8 cellular contexts compared by ENCODE assay signal in the genomic region with DNA sequence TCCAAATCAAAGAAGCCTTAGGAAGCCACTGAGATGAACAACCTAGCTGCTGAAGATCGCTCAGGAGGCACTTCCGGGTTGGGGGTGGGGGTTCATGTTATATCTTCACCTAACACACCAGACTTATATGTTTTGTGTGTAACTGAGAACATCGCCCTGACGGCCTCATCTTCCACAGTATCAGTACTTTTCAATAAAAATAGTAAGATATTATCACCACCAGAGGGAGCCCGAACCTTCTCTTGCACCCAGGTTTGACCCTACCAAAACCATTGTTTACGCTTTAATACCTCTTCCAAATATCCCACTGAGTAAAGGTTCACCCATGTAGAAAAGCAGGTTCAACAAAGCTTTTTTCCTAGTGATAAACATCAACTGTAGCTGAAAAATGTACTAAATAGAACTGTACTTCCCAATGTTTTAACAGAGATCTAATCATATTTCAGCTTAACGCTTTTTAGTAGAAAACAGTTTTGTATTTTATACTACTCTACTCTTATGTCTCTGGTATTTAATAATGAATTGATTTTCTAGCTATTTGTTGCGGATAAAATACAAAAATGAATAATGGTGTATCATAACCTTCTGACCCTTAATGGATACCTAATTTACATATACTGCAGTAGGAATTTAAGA.
DNase-seq lines count a peak whose midpoint lies in the region; ATAC-seq lines count a peak whose summit lies in the region.

No MANE protein-coding gene starts in this region.

- intact Hi-C loops in left ventricle myocardium superior (cut with micrococcal nuclease), result loop anchor here (5.0 kb wide), 1 partner anchor 247 kb away; no protein-coding TSS in a partner anchor
- intact Hi-C loops in posterior vena cava (cut with DNase I), result loop anchor here in 1 of 2 donors (10.0 kb wide), 1 partner anchor 240 kb away; a partner anchor contains a TSS

- no peaks in the 10 kb centered on the region for H3K9me3 Mint-ChIP-seq in activated naive CD8-positive, alpha-beta T cell treated with anti-CD3 and anti-CD28 coated beads for 36 hours

- no peak overlapping the region for H3K4me3 Mint-ChIP-seq in activated naive CD8-positive, alpha-beta T cell treated with anti-CD3 and anti-CD28 coated beads for 36 hours

- H3K27ac Mint-ChIP-seq in activated naive CD8-positive, alpha-beta T cell treated with anti-CD3 and anti-CD28 coated beads for 36 hours, result no peak overlapping the region

- H3K27me3 Mint-ChIP-seq in activated naive CD8-positive, alpha-beta T cell treated with anti-CD3 and anti-CD28 coated beads for 36 hours, result peaks cover 9% of the 10 kb centered on the region

- ATAC-seq in GM19467 (IDR thresholded peaks at IDR 0.05; ENCODE audit: unreplicated experiment) (peak; percentile 82), HG03520 (IDR thresholded peaks at IDR 0.05; ENCODE audit: unreplicated experiment) (peak; percentile 82), left ventricle myocardium superior (peak; percentile 68)

- H3K4me1 Mint-ChIP-seq in activated naive CD8-positive, alpha-beta T cell treated with anti-CD3 and anti-CD28 coated beads for 36 hours, result peaks cover 2% of the 10 kb centered on the region

- DNase-seq in Daoy (ENCODE audit: low read depth), result peak; percentile 53
- DNase-seq in NCI-H748 treated with DMSO at 0.1 percent for 48 hours (lab: John Stamatoyannopoulos, UW), result peak; percentile 13
- DNase-seq in activated naive CD8-positive, alpha-beta T cell treated with anti-CD3 and anti-CD28 coated beads for 36 hours, result peak; percentile 17
- DNase-seq in left ventricle myocardium superior, result no peak
- no peak for DNase-seq in skeletal muscle cell (ENCODE audit: low read depth)
- no peak for DNase-seq in posterior vena cava (ENCODE audit: low spot score)

- peak overlapping the region; percentile 10 for H3K4me3 ChIP-seq in skeletal muscle cell (ENCODE audit: low read depth, low read length)

- no peaks in the 10 kb centered on the region for H3K36me3 Mint-ChIP-seq in activated naive CD8-positive, alpha-beta T cell treated with anti-CD3 and anti-CD28 coated beads for 36 hours

Comparison
In these comparisons a context has a peak if more than half of its experiments do, and no peak if none do; other contexts are left out.
1. DNase-seq: peak in Daoy (single experiment), NCI-H748 treated with DMSO at 0.1 percent for 48 hours (single experiment) and activated naive CD8-positive, alpha-beta T cell treated with anti-CD3 and anti-CD28 coated beads for 36 hours (single experiment); none in left ventricle myocardium superior (single experiment), skeletal muscle cell (single experiment) and posterior vena cava (single experiment).
2. Peak in every context shown above with its lines, with median percentiles within 50 percentile points of each other: ATAC-seq.